In the genomic region with DNA sequence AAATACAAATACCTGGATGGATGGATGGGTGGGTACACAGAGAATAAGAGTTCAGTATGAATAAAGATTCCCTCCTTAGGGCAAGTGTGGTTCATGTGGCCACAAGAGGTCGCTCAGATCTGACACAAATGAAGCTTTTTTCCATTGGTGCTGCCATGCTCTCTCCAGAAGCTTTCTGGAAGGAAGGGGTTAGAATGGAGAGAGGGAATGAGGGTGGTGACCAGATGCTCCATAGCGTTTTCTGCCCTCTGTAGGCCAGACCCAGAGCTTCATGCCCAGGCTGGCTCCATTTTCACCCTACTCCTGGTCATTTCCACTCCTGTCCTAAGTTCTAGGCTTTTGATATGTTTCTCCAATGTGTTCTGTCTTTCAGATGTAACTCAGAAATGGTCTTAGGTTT, we compare ENCODE assay signal across 8 cellular contexts. TPM values are rescaled to one million over a fixed set of nuclear protein-coding genes. Genes with fewer than 3 reads are reported as not detected.
DNase-seq lines count a peak whose midpoint lies in the region; ATAC-seq and TF ChIP-seq lines count a peak whose summit lies in the region.

No MANE protein-coding gene starts in this region.

- ATAC-seq in GM19023 (IDR thresholded peaks at IDR 0.05; ENCODE audit: unreplicated experiment) = no peak

- intact Hi-C loops in adrenal gland (cut with DNase I) = loop anchor here (5.0 to 10.0 kb wide), 2 partner anchors 206 to 582 kb away; no protein-coding TSS in a partner anchor
- intact Hi-C loops in left ventricle myocardium inferior (cut with micrococcal nuclease) = loop anchor here (2.0 to 10.0 kb wide), 3 partner anchors 92 to 208 kb away; partner anchors contain the start of gene IGSF9

- H3K4me3 ChIP-seq in NB4 (ENCODE audit: low read depth, low read length) (no peak overlapping the region), adrenal gland (no peak overlapping the region), left ventricle myocardium inferior (no peak overlapping the region), retinal pigment epithelial cell (ENCODE audit: low read length) (no peak overlapping the region)

- 0 to 8% (median 4%) methylated on average over 2 of the region's 2 CpGs for WGBS in adrenal gland, 4 donors

- H3K27me3 ChIP-seq in adrenal gland (no peaks in the 10 kb centered on the region), left ventricle myocardium inferior (ENCODE audit: low read depth) (peaks cover 40% of the 10 kb centered on the region)

- no peaks in the 10 kb centered on the region for H3K9me3 ChIP-seq in adrenal gland (replicated peaks in 1 of 3)
- H3K9me3 ChIP-seq in left ventricle myocardium inferior (replicated peaks) = no peaks in the 10 kb centered on the region

- no peak for TF ChIP-seq POLR2A in NB4 (IDR thresholded peaks at IDR 0.05; ENCODE audit: extremely low read depth, insufficient read length)
- no peak for TF ChIP-seq POLR2A in adrenal gland (IDR thresholded peaks at IDR 0.05)

- H3K36me3 ChIP-seq in adrenal gland (replicated peaks in 1 of 2) = no peaks in the 10 kb centered on the region
- no peaks in the 10 kb centered on the region for H3K36me3 ChIP-seq in left ventricle myocardium inferior

- POLR2A ChIA-PET in RWPE1 (lab: Yijun Ruan, JAX; ENCODE audit: low non-redundant PET) = no interaction called here

- TF ChIP-seq CTCF in NB4 (IDR thresholded peaks at IDR 0.05; ENCODE audit: low read depth, low read length) (peak; percentile 70), RWPE1 (conservative IDR thresholded peaks at IDR 0.05; ENCODE audit: low read depth) (peak; percentile 71), adrenal gland (IDR thresholded peaks at IDR 0.05) (peak; percentile 77 to 98 (median 90)), left ventricle myocardium inferior (IDR thresholded peaks at IDR 0.05; ENCODE audit: borderline replicate concordance) (peak; percentile 84), retinal pigment epithelial cell (conservative IDR thresholded peaks at IDR 0.05; ENCODE audit: low read depth, low read length) (peak; percentile 79)

- DNase-seq in SIG-M5 treated with dmso at 0.1 percent for 504 hours (lab: John Stamatoyannopoulos, UW; ENCODE audit: unreplicated experiment) (peak; percentile 81), SIG-M5 (lab: John Stamatoyannopoulos, UW) (no peak), NB4 (ENCODE audit: low read depth) (peak; percentile 74), RWPE1 (ENCODE audit: low spot score) (peak; percentile 69), adrenal gland (peak; percentile 70 to 89 (median 77)), left ventricle myocardium inferior (peak; percentile 35), retinal pigment epithelial cell (ENCODE audit: low read depth) (peak; percentile 61)

- H3K4me1 ChIP-seq in adrenal gland (replicated peaks in 1 of 2) (peaks cover under 1 to 3% of the 10 kb centered on the region in 2 donors), left ventricle myocardium inferior (peaks cover 4% of the 10 kb centered on the region)

- no peak overlapping the region for H3K27ac ChIP-seq in RWPE1
- H3K27ac ChIP-seq in adrenal gland = no peak overlapping the region
- no peak overlapping the region for H3K27ac ChIP-seq in left ventricle myocardium inferior (replicated peaks)

- CTCF ChIA-PET in RWPE1 (lab: Yijun Ruan, JAX) = interaction anchor here (0.6 to 3.1 kb wide), 25 partner anchors 9 to 637 kb away, joined by 3 to 109 read pairs (median 4); partner anchors contain the start of gene DUSP23

RNA-seq across cellular contexts. Expression of gene FCRL6, which starts 3.3 kb away (rescaled TPM):
- 1 to 10 TPM in 3 of 8 donors, under 1 TPM in 2, not detected in 3; 0.28 to 2.2 (median 1.1) TPM for total RNA-seq in adrenal gland
- under 1 TPM; 0.24 to 0.37 (median 0.26) TPM for polyA plus RNA-seq in adrenal gland
- 0.33 TPM for total RNA-seq in left ventricle myocardium inferior

RNA-seq across cellular contexts. Expression of gene DUSP23, which starts 18.1 kb away (rescaled TPM):
- total RNA-seq in adrenal gland (100 to 1,000 TPM in 6 of 8 donors, 10 to 100 TPM in 2; 61.5 to 260 (median 142) TPM), left ventricle myocardium inferior (15.0 TPM)
- 100 to 1,000 TPM in 1 of 3 donors, 10 to 100 TPM in 2; 28.3 to 217 (median 75.8) TPM for polyA plus RNA-seq in adrenal gland

RNA-seq across cellular contexts. Expression of gene SLAMF8, which starts 27.8 kb away (rescaled TPM):
- total RNA-seq in adrenal gland = 10 to 100 TPM in 4 of 8 donors, 1 to 10 TPM in 3, under 1 TPM in 1; 0.91 to 20.4 (median 12.8) TPM
- polyA plus RNA-seq in adrenal gland = 10 to 100 TPM in 1 of 3 donors, 1 to 10 TPM in 2; 6.4 to 24.2 (median 6.5) TPM
- total RNA-seq in left ventricle myocardium inferior = 1.7 TPM
